ENCODE assay signal across 1 cellular context in genomic region chr21:33355355-33355754, GRCh38.
TF ChIP-seq lines count a peak whose summit lies in the region.

No MANE protein-coding gene starts in this region.

TF ChIP-seq in HCT116, 20 proteins besides CTCF, POLR2A, EP300 and RAD21 (continued from another document):
- TF ChIP-seq SRF (IDR thresholded peaks at IDR 0.05; ENCODE audit: low read depth), result no peak
- no peak for TF ChIP-seq TCF7L2 (IDR thresholded peaks at IDR 0.05; ENCODE audit: borderline replicate concordance, extremely low read depth, insufficient read depth, insufficient read length)
- TF ChIP-seq, protein P1, sequence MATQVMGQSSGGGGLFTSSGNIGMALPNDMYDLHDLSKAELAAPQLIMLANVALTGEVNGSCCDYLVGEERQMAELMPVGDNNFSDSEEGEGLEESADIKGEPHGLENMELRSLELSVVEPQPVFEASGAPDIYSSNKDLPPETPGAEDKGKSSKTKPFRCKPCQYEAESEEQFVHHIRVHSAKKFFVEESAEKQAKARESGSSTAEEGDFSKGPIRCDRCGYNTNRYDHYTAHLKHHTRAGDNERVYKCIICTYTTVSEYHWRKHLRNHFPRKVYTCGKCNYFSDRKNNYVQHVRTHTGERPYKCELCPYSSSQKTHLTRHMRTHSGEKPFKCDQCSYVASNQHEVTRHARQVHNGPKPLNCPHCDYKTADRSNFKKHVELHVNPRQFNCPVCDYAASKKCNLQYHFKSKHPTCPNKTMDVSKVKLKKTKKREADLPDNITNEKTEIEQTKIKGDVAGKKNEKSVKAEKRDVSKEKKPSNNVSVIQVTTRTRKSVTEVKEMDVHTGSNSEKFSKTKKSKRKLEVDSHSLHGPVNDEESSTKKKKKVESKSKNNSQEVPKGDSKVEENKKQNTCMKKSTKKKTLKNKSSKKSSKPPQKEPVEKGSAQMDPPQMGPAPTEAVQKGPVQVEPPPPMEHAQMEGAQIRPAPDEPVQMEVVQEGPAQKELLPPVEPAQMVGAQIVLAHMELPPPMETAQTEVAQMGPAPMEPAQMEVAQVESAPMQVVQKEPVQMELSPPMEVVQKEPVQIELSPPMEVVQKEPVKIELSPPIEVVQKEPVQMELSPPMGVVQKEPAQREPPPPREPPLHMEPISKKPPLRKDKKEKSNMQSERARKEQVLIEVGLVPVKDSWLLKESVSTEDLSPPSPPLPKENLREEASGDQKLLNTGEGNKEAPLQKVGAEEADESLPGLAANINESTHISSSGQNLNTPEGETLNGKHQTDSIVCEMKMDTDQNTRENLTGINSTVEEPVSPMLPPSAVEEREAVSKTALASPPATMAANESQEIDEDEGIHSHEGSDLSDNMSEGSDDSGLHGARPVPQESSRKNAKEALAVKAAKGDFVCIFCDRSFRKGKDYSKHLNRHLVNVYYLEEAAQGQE (IDR thresholded peaks at IDR 0.05; ENCODE audit: low read depth), result no peak
- TF ChIP-seq ATF3 (IDR thresholded peaks at IDR 0.05), result no peak
- no peak for TF ChIP-seq CBX3 (IDR thresholded peaks at IDR 0.05; ENCODE audit: low read depth)
- TF ChIP-seq, protein P2, sequence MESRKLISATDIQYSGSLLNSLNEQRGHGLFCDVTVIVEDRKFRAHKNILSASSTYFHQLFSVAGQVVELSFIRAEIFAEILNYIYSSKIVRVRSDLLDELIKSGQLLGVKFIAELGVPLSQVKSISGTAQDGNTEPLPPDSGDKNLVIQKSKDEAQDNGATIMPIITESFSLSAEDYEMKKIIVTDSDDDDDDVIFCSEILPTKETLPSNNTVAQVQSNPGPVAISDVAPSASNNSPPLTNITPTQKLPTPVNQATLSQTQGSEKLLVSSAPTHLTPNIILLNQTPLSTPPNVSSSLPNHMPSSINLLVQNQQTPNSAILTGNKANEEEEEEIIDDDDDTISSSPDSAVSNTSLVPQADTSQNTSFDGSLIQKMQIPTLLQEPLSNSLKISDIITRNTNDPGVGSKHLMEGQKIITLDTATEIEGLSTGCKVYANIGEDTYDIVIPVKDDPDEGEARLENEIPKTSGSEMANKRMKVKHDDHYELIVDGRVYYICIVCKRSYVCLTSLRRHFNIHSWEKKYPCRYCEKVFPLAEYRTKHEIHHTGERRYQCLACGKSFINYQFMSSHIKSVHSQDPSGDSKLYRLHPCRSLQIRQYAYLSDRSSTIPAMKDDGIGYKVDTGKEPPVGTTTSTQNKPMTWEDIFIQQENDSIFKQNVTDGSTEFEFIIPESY (IDR thresholded peaks at IDR 0.05; ENCODE audit: extremely low read depth, insufficient replicate concordance, low read length), result no peak
- TF ChIP-seq SIN3A (IDR thresholded peaks at IDR 0.05; ENCODE audit: low read depth), result no peak
- TF ChIP-seq, protein P3, sequence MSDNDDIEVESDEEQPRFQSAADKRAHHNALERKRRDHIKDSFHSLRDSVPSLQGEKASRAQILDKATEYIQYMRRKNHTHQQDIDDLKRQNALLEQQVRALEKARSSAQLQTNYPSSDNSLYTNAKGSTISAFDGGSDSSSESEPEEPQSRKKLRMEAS (IDR thresholded peaks at IDR 0.05), result no peak
- no peak for TF ChIP-seq POLR2AphosphoS5 (IDR thresholded peaks at IDR 0.05; ENCODE audit: low read depth, low read length)
- no peak for TF ChIP-seq JUND (IDR thresholded peaks at IDR 0.05)
- no peak for TF ChIP-seq ELF1 (IDR thresholded peaks at IDR 0.05; ENCODE audit: borderline replicate concordance, low read depth)
- no peak for TF ChIP-seq CEBPB (IDR thresholded peaks at IDR 0.05; ENCODE audit: low read depth)
